Comparison of ENCODE assay signal across 8 cellular contexts in genomic region chr9:136665111-136665703, GRCh38.
DNase-seq lines count a peak whose midpoint lies in the region; ATAC-seq and TF ChIP-seq lines count a peak whose summit lies in the region.

No MANE protein-coding gene starts in this region.

- no peaks in the 10 kb centered on the region for H3K36me3 Mint-ChIP-seq in central memory CD8-positive, alpha-beta T cell (ENCODE audit: insufficient read depth)

- CTCF ChIA-PET in GM10248 (lab: Yijun Ruan, JAX): no interaction called here

- H3K27me3 ChIP-seq in NT2/D1 (ENCODE audit: insufficient read depth, insufficient read length): peaks cover 15% of the 10 kb centered on the region
- H3K27me3 ChIP-seq in mucosa of rectum (ENCODE audit: control insufficient read depth in 2 of 2, insufficient read depth in 2 of 2, low read length in 2 of 2): peaks cover 19 to 36% of the 10 kb centered on the region in 2 donors

- no peaks in the 10 kb centered on the region for H3K36me3 ChIP-seq in NT2/D1 (ENCODE audit: insufficient read depth, insufficient read length, low read length)
- no peaks in the 10 kb centered on the region for H3K36me3 ChIP-seq in mucosa of rectum (ENCODE audit: control insufficient read depth in 2 of 2, insufficient read depth in 2 of 2, low read length in 2 of 2)

- peak; percentile 15 for ATAC-seq in central memory CD8-positive, alpha-beta T cell (replicated peaks; ENCODE audit: extremely low read depth, poor library complexity, severe bottlenecking)
- ATAC-seq in HG02798 (IDR thresholded peaks at IDR 0.05; ENCODE audit: poor library complexity, unreplicated experiment) (no peak), HG03432 (IDR thresholded peaks at IDR 0.05; ENCODE audit: unreplicated experiment) (no peak)

- peak overlapping the region; percentile 38 for H3K4me3 ChIP-seq in NT2/D1 (ENCODE audit: insufficient read length, low read depth)
- H3K4me3 ChIP-seq in mucosa of rectum (ENCODE audit: low read length in 2 of 2): peak overlapping the region in 1 of 2 donors; percentile 16

- POLR2A ChIA-PET in GM10248 (lab: Yijun Ruan, JAX): no interaction called here

- H3K27ac Mint-ChIP-seq in central memory CD8-positive, alpha-beta T cell (ENCODE audit: low read depth): no peak overlapping the region

- TF ChIP-seq CTCF in GM10248 (IDR thresholded peaks at IDR 0.05; ENCODE audit: control extremely low read depth, extremely low read depth, low read depth, missing control alignments): peak; percentile 7

- DNase-seq in GM10248 (ENCODE audit: extremely low spot score) (no peak), NT2/D1 (ENCODE audit: low read depth, low spot score) (no peak), NCI-H2107 (lab: John Stamatoyannopoulos, UW) (no peak), cerebellar nuclear complex (lab: John Stamatoyannopoulos, UW) (no peak)
- DNase-seq in central memory CD8-positive, alpha-beta T cell (ENCODE audit: low spot score in 2 of 2): no peak

- no peaks in the 10 kb centered on the region for H3K9me3 ChIP-seq in NT2/D1 (ENCODE audit: insufficient read depth, low read length)
- H3K9me3 ChIP-seq in mucosa of rectum (ENCODE audit: control insufficient read depth in 2 of 2, low read length in 2 of 2): no peaks in the 10 kb centered on the region

- peaks cover 34% of the 10 kb centered on the region for H3K4me1 ChIP-seq in NT2/D1 (ENCODE audit: insufficient read depth, insufficient read length)
- H3K4me1 ChIP-seq in mucosa of rectum (ENCODE audit: control insufficient read depth in 2 of 2, insufficient read depth in 2 of 2, low read length in 2 of 2): peaks cover 0 to 3% of the 10 kb centered on the region in 2 donors

- peak overlapping the region; percentile 75 for H3K4me3 Mint-ChIP-seq in central memory CD8-positive, alpha-beta T cell

- H3K27ac ChIP-seq in mucosa of rectum (ENCODE audit: low read depth in 2 of 2, low read length in 2 of 2): peak overlapping the region in 1 of 2 donors; percentile 52

- no peaks in the 10 kb centered on the region for H3K9me3 Mint-ChIP-seq in central memory CD8-positive, alpha-beta T cell

- H3K9ac ChIP-seq in NT2/D1 (ENCODE audit: insufficient read length, low read depth): peak overlapping the region; percentile 66
- peak overlapping the region; percentile 14 to 26 for H3K9ac ChIP-seq in mucosa of rectum (ENCODE audit: low read depth in 1 of 2, low read length in 2 of 2)

- H3K27me3 Mint-ChIP-seq in central memory CD8-positive, alpha-beta T cell: peaks cover 44% of the 10 kb centered on the region

- H3K4me1 Mint-ChIP-seq in central memory CD8-positive, alpha-beta T cell: peaks cover 6% of the 10 kb centered on the region
